ENCODE assay signal across 8 cellular contexts in genomic region chr16:9090960-9091866, GRCh38. TPM values are rescaled to one million over a fixed set of nuclear protein-coding genes. Genes with fewer than 3 reads are reported as not detected.
A peak's percentile ranks its signal among the peaks of the same experiment; 100 is the strongest.
DNase-seq lines count a peak whose midpoint lies in the region; ATAC-seq lines count a peak whose summit lies in the region.

A gene with protein sequence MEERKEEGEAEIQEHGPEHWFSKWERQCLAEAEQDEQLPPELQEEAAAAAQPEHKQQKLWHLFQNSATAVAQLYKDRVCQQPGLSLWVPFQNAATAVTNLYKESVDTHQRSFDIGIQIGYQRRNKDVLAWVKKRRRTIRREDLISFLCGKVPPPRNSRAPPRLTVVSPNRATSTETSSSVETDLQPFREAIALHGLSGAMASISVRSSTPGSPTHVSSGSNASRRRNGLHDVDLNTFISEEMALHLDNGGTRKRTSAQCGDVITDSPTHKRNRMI (plus strand): TSS chr16:9091644. CDS start chr16:9092045, 401 bp downstream.

- peak within 1 kb of the TSS; percentile 99 to 100 (median 100) for H3K27ac Mint-ChIP-seq in IgD-negative memory B cell

- H3K4me1 Mint-ChIP-seq in IgD-negative memory B cell = peaks cover 32 to 34% (median 33%) of the 10 kb centered on the region in 3 donors

- H3K9me3 Mint-ChIP-seq in IgD-negative memory B cell = no peaks in the 10 kb centered on the region

- peak within 1 kb of the TSS; percentile 85 for H3K27ac ChIP-seq in epithelial cell of prostate

- peak within 1 kb of the TSS; percentile 96 to 99 (median 98) for H3K4me3 Mint-ChIP-seq in IgD-negative memory B cell

- no peaks in the 10 kb centered on the region for H3K27me3 Mint-ChIP-seq in IgD-negative memory B cell

- DNase-seq in DMS 273 treated with DMSO at 0.1 percent for 48 hours (lab: John Stamatoyannopoulos, UW) = peak; percentile 98
- peak; percentile 93 for DNase-seq in OCI-M2 (lab: John Stamatoyannopoulos, UW; ENCODE audit: unreplicated experiment)
- DNase-seq in activated T-cell treated with anti-CD3 and anti-CD28 coated beads for 48 hours (ENCODE audit: low read depth) = peak; percentile 98
- peak; percentile 99 for DNase-seq in epithelial cell of prostate (ENCODE audit: low read depth, low spot score)
- DNase-seq in mucosa of gallbladder (ENCODE audit: low spot score) = peak; percentile 100
- peak; percentile 97 to 99 for DNase-seq in stimulated activated CD8-positive, alpha-beta memory T cell treated with anti-CD3 and anti-CD28 coated beads, Interleukin-4, amount 100 ng/mL, for 4 hours (ENCODE audit: low read depth in 2 of 2, low spot score in 1 of 2)

- peak; percentile 87 for ATAC-seq in GM21529 (IDR thresholded peaks at IDR 0.05; ENCODE audit: unreplicated experiment)

- H3K36me3 Mint-ChIP-seq in IgD-negative memory B cell = peaks cover 13% of the 10 kb centered on the region

RNA-seq across cellular contexts. Expression of the gene that starts here (rescaled TPM):
- 20.2 TPM for polyA plus RNA-seq in IgD-negative memory B cell
- total RNA-seq in mucosa of gallbladder = 55.2 TPM

Comparison
In these comparisons a context has a peak if more than half of its experiments do, and no peak if none do; other contexts are left out.
1. Peak in every context shown above with its lines: DNase-seq, ATAC-seq and H3K27ac ChIP-seq.